ENCODE assay signal across 11 cellular contexts in genomic region chr14:100108840-100109593, GRCh38. TPM values are rescaled to one million over a fixed set of nuclear protein-coding genes. Genes with fewer than 3 reads are reported as not detected.
DNase-seq lines count a peak whose midpoint lies in the region; ATAC-seq and TF ChIP-seq lines count a peak whose summit lies in the region.
"Had no signal": no experiment of that assay in that cellular context is flagged by ENCODE, and none has a peak within 500 bp of the region (broad histone marks: within the 10 kb centered on the region; RNA-seq: fewer than 3 reads in every experiment).

No MANE protein-coding gene starts in this region.

- H3K9me3 Mint-ChIP-seq in T-helper 1 cell treated with Interleukin-12 subunit alpha and Interleukin-12 subunit beta and Interleukin-4 antibody, amounts not matched to agents 30 μg/mL and 1 μg/mL, for 36 hours = no peaks in the 10 kb centered on the region
- no peaks in the 10 kb centered on the region for H3K9me3 Mint-ChIP-seq in activated T-helper 17 cell treated with anti-CD3 and anti-CD28 coated beads, Interleukin-2, amount 50 U/mL, for 72 hours
- H3K9me3 Mint-ChIP-seq: activated T-cell treated with anti-CD3 and anti-CD28 coated beads, Interleukin-2, amount 50 U/mL, for 4 hours had no signal

- TF ChIP-seq EP300 in sigmoid colon (IDR thresholded peaks at IDR 0.05) = no peak

- intact Hi-C loops in Right ventricle myocardium superior (cut with DNase I) (loop anchor here (5.0 kb wide), 2 partner anchors 83 to 112 kb away; no protein-coding TSS in a partner anchor), sigmoid colon (cut with DNase I) (loop anchor here (1.0 to 5.0 kb wide), 3 partner anchors 52 to 127 kb away; no protein-coding TSS in a partner anchor)

- H3K9me3 ChIP-seq in sigmoid colon = no peaks in the 10 kb centered on the region

- 81 to 88% methylated on average over 10 of the region's 10 CpGs for WGBS in sigmoid colon, 2 donors

- peaks cover 66% of the 10 kb centered on the region for H3K4me1 Mint-ChIP-seq in T-helper 1 cell treated with Interleukin-12 subunit alpha and Interleukin-12 subunit beta and Interleukin-4 antibody, amounts not matched to agents 30 μg/mL and 1 μg/mL, for 36 hours (ENCODE audit: low read depth)
- peaks cover 63% of the 10 kb centered on the region for H3K4me1 Mint-ChIP-seq in activated T-helper 17 cell treated with anti-CD3 and anti-CD28 coated beads, Interleukin-2, amount 50 U/mL, for 72 hours

- H3K27me3 Mint-ChIP-seq in T-helper 1 cell treated with Interleukin-12 subunit alpha and Interleukin-12 subunit beta and Interleukin-4 antibody, amounts not matched to agents 30 μg/mL and 1 μg/mL, for 36 hours (ENCODE audit: low read depth) = no peaks in the 10 kb centered on the region
- H3K27me3 Mint-ChIP-seq in activated T-helper 17 cell treated with anti-CD3 and anti-CD28 coated beads, Interleukin-2, amount 50 U/mL, for 72 hours = no peaks in the 10 kb centered on the region

- H3K27me3 ChIP-seq in sigmoid colon = no peaks in the 10 kb centered on the region

- H3K36me3 ChIP-seq in sigmoid colon = no peaks in the 10 kb centered on the region

- no peak for TF ChIP-seq POLR2A in sigmoid colon (IDR thresholded peaks at IDR 0.05)

- no peak for TF ChIP-seq CTCF in sigmoid colon (IDR thresholded peaks at IDR 0.05)

- H3K27ac ChIP-seq in sigmoid colon = no peak overlapping the region
- H3K27ac ChIP-seq: 22Rv1 had no signal

- ATAC-seq in activated T-helper 17 cell treated with anti-CD3 and anti-CD28 coated beads, Interleukin-2, amount 50 U/mL, for 72 hours (replicated peaks) = no peak
- ATAC-seq in Right ventricle myocardium superior (ENCODE audit: poor library complexity) (peak; percentile 3), GM18861 (IDR thresholded peaks at IDR 0.05; ENCODE audit: unreplicated experiment) (no peak), GM21360 (IDR thresholded peaks at IDR 0.05; ENCODE audit: unreplicated experiment) (no peak)

- no peak for DNase-seq in T-helper 1 cell
- peak; percentile 41 for DNase-seq in Right ventricle myocardium superior
- DNase-seq in sigmoid colon = peak; percentile 62
- DNase-seq in SW480 (ENCODE audit: low spot score) = no peak
- DNase-seq: NCI-H2029 treated with DMSO at 0.1 percent for 48 hours had no signal

- peaks cover 66% of the 10 kb centered on the region for H3K36me3 Mint-ChIP-seq in T-helper 1 cell treated with Interleukin-12 subunit alpha and Interleukin-12 subunit beta and Interleukin-4 antibody, amounts not matched to agents 30 μg/mL and 1 μg/mL, for 36 hours (ENCODE audit: low read depth)
- peaks cover 94% of the 10 kb centered on the region for H3K36me3 Mint-ChIP-seq in activated T-helper 17 cell treated with anti-CD3 and anti-CD28 coated beads, Interleukin-2, amount 50 U/mL, for 72 hours (ENCODE audit: low read depth)

- H3K27ac Mint-ChIP-seq in T-helper 1 cell treated with Interleukin-12 subunit alpha and Interleukin-12 subunit beta and Interleukin-4 antibody, amounts not matched to agents 30 μg/mL and 1 μg/mL, for 36 hours = peak overlapping the region; percentile 80
- peak overlapping the region; percentile 95 for H3K27ac Mint-ChIP-seq in activated T-helper 17 cell treated with anti-CD3 and anti-CD28 coated beads, Interleukin-2, amount 50 U/mL, for 72 hours

- H3K4me3 Mint-ChIP-seq in T-helper 1 cell treated with Interleukin-12 subunit alpha and Interleukin-12 subunit beta and Interleukin-4 antibody, amounts not matched to agents 30 μg/mL and 1 μg/mL, for 36 hours = peak overlapping the region; percentile 15
- peak overlapping the region; percentile 93 for H3K4me3 Mint-ChIP-seq in activated T-helper 17 cell treated with anti-CD3 and anti-CD28 coated beads, Interleukin-2, amount 50 U/mL, for 72 hours

- no peak overlapping the region for H3K4me3 ChIP-seq in sigmoid colon

- H3K4me1 ChIP-seq in sigmoid colon = peaks cover 0 to 59% (median 44%) of the 10 kb centered on the region in 4 donors

RNA-seq across cellular contexts. Expression of gene EVL, which starts 43.8 kb away (rescaled TPM):
- 100 to 1,000 TPM; 493 to 560 TPM for total RNA-seq in activated T-helper 17 cell treated with anti-CD3 and anti-CD28 coated beads, Interleukin-2, amount 50 U/mL, for 72 hours
- total RNA-seq in Right ventricle myocardium superior (36.2 TPM), sigmoid colon (10 to 100 TPM; 26.4 to 56.2 (median 38.5) TPM)
- polyA plus RNA-seq in sigmoid colon = 100 to 1,000 TPM in 1 of 3 donors, 1 to 10 TPM in 2; 6.5 to 100 (median 8.4) TPM

RNA-seq across cellular contexts. Expression of gene DEGS2, which starts 50.4 kb away (rescaled TPM):
- total RNA-seq in activated T-helper 17 cell treated with anti-CD3 and anti-CD28 coated beads, Interleukin-2, amount 50 U/mL, for 72 hours = 1 to 10 TPM in 1 of 2 donors, under 1 TPM in 1; 0.30 to 8.3 TPM
- total RNA-seq in Right ventricle myocardium superior = not detected
- under 1 TPM; under 0.01 to 0.54 (median 0.39) TPM for total RNA-seq in sigmoid colon
- 10 to 100 TPM in 1 of 3 donors, 1 to 10 TPM in 2; 2.4 to 11.9 (median 2.8) TPM for polyA plus RNA-seq in sigmoid colon

Comparison
In these comparisons a context has a peak if more than half of its experiments do, and no peak if none do; other contexts are left out.
1. DNase-seq: peak in Right ventricle myocardium superior (single experiment) and sigmoid colon (single experiment); none in T-helper 1 cell (0 of 5) and SW480 (single experiment).
2. RNA of gene EVL, which starts 43.8 kb away (total RNA-seq): 493 to 560 TPM in activated T-helper 17 cell treated with anti-CD3 and anti-CD28 coated beads, Interleukin-2, amount 50 U/mL, for 72 hours; 26.4 to 56.2 TPM in sigmoid colon and 36.2 TPM in Right ventricle myocardium superior (single experiment); every median in the first group is over 4 times any median in the second.